ENCODE assay signal across 23 cellular contexts in the genomic region with DNA sequence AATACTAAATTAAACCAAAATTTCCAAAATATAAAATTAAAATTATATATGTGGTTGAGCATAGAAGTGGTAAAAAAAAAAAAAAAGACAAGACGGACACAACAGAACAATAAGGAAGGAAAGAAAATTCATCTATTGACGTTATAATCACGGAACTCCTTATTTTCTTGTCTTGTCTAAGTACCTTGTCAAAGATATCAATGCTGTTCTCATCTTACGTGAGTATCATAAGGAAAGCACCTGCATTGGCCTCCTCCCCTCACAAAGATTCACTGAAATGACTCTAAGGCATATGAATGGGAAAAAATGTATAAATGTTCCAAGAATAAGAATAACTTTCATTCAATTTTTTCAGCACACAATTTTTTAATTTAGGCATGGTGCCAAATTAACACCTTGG.
"Had no signal": no experiment of that assay in that cellular context is flagged by ENCODE, and none has a peak within 500 bp of the region (broad histone marks: within the 10 kb centered on the region; RNA-seq: fewer than 3 reads in every experiment).

No MANE protein-coding gene starts in this region.

- H3K27ac ChIP-seq: coronary artery, dorsolateral prefrontal cortex, epithelial cell of prostate, esophagus squamous epithelium, gastrocnemius medialis, heart right ventricle, left lung, lower lobe of right lung had no signal

- H3K27me3 ChIP-seq: dorsolateral prefrontal cortex, esophagus squamous epithelium, gastrocnemius medialis, heart right ventricle, left lung had no signal

- H3K36me3 ChIP-seq: esophagus squamous epithelium, gastrocnemius medialis, heart right ventricle, left lung, lower lobe of right lung had no signal

- H3K9me3 ChIP-seq: esophagus squamous epithelium, gastrocnemius medialis, heart right ventricle, left lung, lower lobe of right lung, mucosa of descending colon had no signal

- H3K4me3 ChIP-seq: coronary artery, dorsolateral prefrontal cortex, esophagus squamous epithelium, gastrocnemius medialis, heart right ventricle, left lung, lower lobe of right lung, mucosa of descending colon had no signal

- DNase-seq: dermis blood vessel endothelial cell; dorsolateral prefrontal cortex; effector CD8-positive, alpha-beta T cell; effector memory CD8-positive, alpha-beta T cell; endodermal cell; erythroblast; esophagus squamous epithelium; foreskin fibroblast; foreskin melanocyte; gastrocnemius medialis; glutamatergic neuron; head of caudate nucleus; heart right ventricle; hippocampal formation; left cardiac atrium; left lung; left ventricle myocardium superior; lower lobe of right lung; mesenchymal stem cell; mucosa of descending colon; naive B cell had no signal

- H3K4me1 ChIP-seq: esophagus squamous epithelium, gastrocnemius medialis, heart right ventricle, left lung, lower lobe of right lung had no signal
